In genomic region chr3:173399001-173399400, GRCh38 we compare ENCODE assay signal across 13 cellular contexts. TPM values are rescaled to one million over a fixed set of nuclear protein-coding genes. Genes with fewer than 3 reads are reported as not detected.
DNase-seq lines count a peak whose midpoint lies in the region; ATAC-seq and TF ChIP-seq lines count a peak whose summit lies in the region.
"Had no signal": no experiment of that assay in that cellular context is flagged by ENCODE, and none has a peak within 500 bp of the region (broad histone marks: within the 10 kb centered on the region; RNA-seq: fewer than 3 reads in every experiment).

No MANE protein-coding gene starts in this region.

- H3K4me1 Mint-ChIP-seq in natural killer cell: peaks cover 37 to 39% of the 10 kb centered on the region in 2 donors
- peaks cover 11 to 29% of the 10 kb centered on the region in 2 donors for H3K4me1 Mint-ChIP-seq in natural killer cell treated with Interleukin-12 subunit alpha and Interleukin-12 subunit beta and Interleukin-15 and Interleukin-18, amount 100 ng/mL, for 72 hours (ENCODE audit: low read depth in 2 of 2)
- H3K4me1 Mint-ChIP-seq in activated CD4-positive, alpha-beta memory T cell treated with anti-CD3 and anti-CD28 coated beads, Interleukin-2, amount 10 ng/mL, durations not matched to agents 7 days and 5 days: peaks cover 25% of the 10 kb centered on the region

- no peak overlapping the region for H3K27ac Mint-ChIP-seq in natural killer cell
- H3K27ac Mint-ChIP-seq in natural killer cell treated with Interleukin-12 subunit alpha and Interleukin-12 subunit beta and Interleukin-15 and Interleukin-18, amount 100 ng/mL, for 72 hours: no peak overlapping the region
- no peak overlapping the region for H3K27ac Mint-ChIP-seq in activated CD4-positive, alpha-beta memory T cell treated with anti-CD3 and anti-CD28 coated beads, Interleukin-2, amount 10 ng/mL, durations not matched to agents 7 days and 5 days
- H3K27ac Mint-ChIP-seq: dendritic cell treated with granulocyte-macrophage colony-stimulating factor and Interleukin-4, amounts not matched to agents 40 ng/mL and 50 ng/mL, for 4 days had no signal

- POLR2A ChIA-PET in activated CD4-positive, alpha-beta memory T cell treated with anti-CD3 and anti-CD28 coated beads, Interleukin-2, amount 10 ng/mL, durations not matched to agents 7 days and 5 days (lab: Charles Lee): no interaction called here

- CTCF ChIA-PET in activated CD4-positive, alpha-beta memory T cell treated with anti-CD3 and anti-CD28 coated beads, Interleukin-2, amount 10 ng/mL, durations not matched to agents 7 days and 5 days (lab: Charles Lee): no interaction called here

- peak overlapping the region; percentile 7 for H3K4me3 Mint-ChIP-seq in natural killer cell
- H3K4me3 Mint-ChIP-seq in natural killer cell treated with Interleukin-12 subunit alpha and Interleukin-12 subunit beta and Interleukin-15 and Interleukin-18, amount 100 ng/mL, for 72 hours: no peak overlapping the region
- H3K4me3 Mint-ChIP-seq in activated CD4-positive, alpha-beta memory T cell treated with anti-CD3 and anti-CD28 coated beads, Interleukin-2, amount 10 ng/mL, durations not matched to agents 7 days and 5 days: no peak overlapping the region

- peaks cover 16% of the 10 kb centered on the region for H3K36me3 Mint-ChIP-seq in natural killer cell
- peaks cover 13% of the 10 kb centered on the region for H3K36me3 Mint-ChIP-seq in natural killer cell treated with Interleukin-12 subunit alpha and Interleukin-12 subunit beta and Interleukin-15 and Interleukin-18, amount 100 ng/mL, for 72 hours
- no peaks in the 10 kb centered on the region for H3K36me3 Mint-ChIP-seq in activated CD4-positive, alpha-beta memory T cell treated with anti-CD3 and anti-CD28 coated beads, Interleukin-2, amount 10 ng/mL, durations not matched to agents 7 days and 5 days (ENCODE audit: low read depth)

- H3K27me3 Mint-ChIP-seq in natural killer cell (ENCODE audit: low read depth in 2 of 2): peaks cover 33 to 50% of the 10 kb centered on the region in 2 donors
- peaks cover 41 to 58% of the 10 kb centered on the region in 2 donors for H3K27me3 Mint-ChIP-seq in natural killer cell treated with Interleukin-12 subunit alpha and Interleukin-12 subunit beta and Interleukin-15 and Interleukin-18, amount 100 ng/mL, for 72 hours
- H3K27me3 Mint-ChIP-seq in activated CD4-positive, alpha-beta memory T cell treated with anti-CD3 and anti-CD28 coated beads, Interleukin-2, amount 10 ng/mL, durations not matched to agents 7 days and 5 days: peaks cover 52% of the 10 kb centered on the region

- H3K9me3 Mint-ChIP-seq in natural killer cell: peaks cover 0 to 3% of the 10 kb centered on the region in 2 donors
- H3K9me3 Mint-ChIP-seq in natural killer cell treated with Interleukin-12 subunit alpha and Interleukin-12 subunit beta and Interleukin-15 and Interleukin-18, amount 100 ng/mL, for 72 hours: no peaks in the 10 kb centered on the region
- H3K9me3 Mint-ChIP-seq in activated CD4-positive, alpha-beta memory T cell treated with anti-CD3 and anti-CD28 coated beads, Interleukin-2, amount 10 ng/mL, durations not matched to agents 7 days and 5 days: no peaks in the 10 kb centered on the region
- H3K9me3 Mint-ChIP-seq: dendritic cell treated with granulocyte-macrophage colony-stimulating factor and Interleukin-4, amounts not matched to agents 40 ng/mL and 50 ng/mL, for 4 days had no signal

- TF ChIP-seq CTCF in natural killer cell (IDR thresholded peaks at IDR 0.05): no peak

- intact Hi-C loops in natural killer cell (cut with micrococcal nuclease): no loop called here

- ATAC-seq in natural killer cell (no peak), GM21619 (IDR thresholded peaks at IDR 0.05; ENCODE audit: unreplicated experiment) (no peak)
- ATAC-seq in natural killer cell treated with Interleukin-12 subunit alpha and Interleukin-12 subunit beta and Interleukin-15 and Interleukin-18, amount 100 ng/mL, for 72 hours: no peak

- DNase-seq in natural killer cell (no peak), astrocyte of the hippocampus (ENCODE audit: low read depth, low spot score) (peak; percentile 20), kidney tubule cell (ENCODE audit: low spot score) (peak; percentile 64), NCI-H526 (lab: John Stamatoyannopoulos, UW) (no peak), T1000 (lab: John Stamatoyannopoulos, UW) (no peak)
- no peak for DNase-seq in natural killer cell treated with Interleukin-12 subunit alpha and Interleukin-12 subunit beta and Interleukin-15 and Interleukin-18, amount 100 ng/mL, for 72 hours (ENCODE audit: low spot score)
- no peak for DNase-seq in activated CD4-positive, alpha-beta memory T cell treated with anti-CD3 and anti-CD28 coated beads, Interleukin-2, amount 10 ng/mL, durations not matched to agents 7 days and 5 days
- DNase-seq: activated CD8-positive, alpha-beta memory T cell treated with anti-CD3 and anti-CD28 coated beads, Interleukin-2, amount 50 U/mL, for 48 hours; AML-193; H7; SHP77 had no signal

RNA-seq across cellular contexts. Expression of gene NLGN1, which starts 1.5 kb away (rescaled TPM):
- not detected for total RNA-seq in natural killer cell
- total RNA-seq in natural killer cell treated with Interleukin-12 subunit alpha and Interleukin-12 subunit beta and Interleukin-15 and Interleukin-18, amount 100 ng/mL, for 72 hours: not detected
- not detected for total RNA-seq in activated CD4-positive, alpha-beta memory T cell treated with anti-CD3 and anti-CD28 coated beads, Interleukin-2, amount 10 ng/mL, durations not matched to agents 7 days and 5 days

Comparison
In these comparisons a context has a peak if more than half of its experiments do, and no peak if none do; other contexts are left out.
1. DNase-seq: peak in astrocyte of the hippocampus (single experiment) and kidney tubule cell (single experiment); none in natural killer cell (single experiment), natural killer cell treated with Interleukin-12 subunit alpha and Interleukin-12 subunit beta and Interleukin-15 and Interleukin-18, amount 100 ng/mL, for 72 hours (single experiment), NCI-H526 (0 of 2), T1000 (single experiment) and activated CD4-positive, alpha-beta memory T cell treated with anti-CD3 and anti-CD28 coated beads, Interleukin-2, amount 10 ng/mL, durations not matched to agents 7 days and 5 days (single experiment).